ENCODE assay signal across 8 cellular contexts in genomic region chr6:6005467-6006427, GRCh38. TPM values are rescaled to one million over a fixed set of nuclear protein-coding genes. Genes with fewer than 3 reads are reported as not detected.
DNase-seq lines count a peak whose midpoint lies in the region; ATAC-seq and TF ChIP-seq lines count a peak whose summit lies in the region.

No MANE protein-coding gene starts in this region.

- CTCF ChIA-PET in activated naive CD4-positive, alpha-beta T cell treated with anti-CD3 and anti-CD28 coated beads, Interleukin-2, amount 10 ng/mL, durations not matched to agents 7 days and 5 days (lab: Charles Lee) = interaction anchor here (2.5 kb wide), 1 partner anchor 8 kb away, joined by 10 read pairs; no protein-coding TSS in a partner anchor

- H3K27ac ChIP-seq in WERI-Rb-1 = peak overlapping the region; percentile 78

- H3K27me3 ChIP-seq in WERI-Rb-1 (ENCODE audit: insufficient read depth, low read depth, severe bottlenecking) = no peaks in the 10 kb centered on the region
- H3K27me3 ChIP-seq in kidney epithelial cell (ENCODE audit: control insufficient read depth, insufficient read depth, low read length) = peaks cover 87% of the 10 kb centered on the region

- DNase-seq in activated naive CD4-positive, alpha-beta T cell treated with anti-CD3 and anti-CD28 coated beads, Interleukin-2, amount 10 ng/mL, durations not matched to agents 7 days and 5 days = no peak
- DNase-seq in activated naive CD4-positive, alpha-beta T cell (lab: John Stamatoyannopoulos, UW) = no peak
- no peak for DNase-seq in WERI-Rb-1
- no peak for DNase-seq in kidney epithelial cell (ENCODE audit: low read depth)
- DNase-seq in type B pancreatic cell (ENCODE audit: extremely low spot score, unreplicated experiment) = no peak

- H3K4me1 Mint-ChIP-seq in activated naive CD4-positive, alpha-beta T cell treated with anti-CD3 and anti-CD28 coated beads, Interleukin-2, amount 10 ng/mL, durations not matched to agents 7 days and 5 days = peaks cover 71% of the 10 kb centered on the region
- peaks cover 17% of the 10 kb centered on the region for H3K4me1 Mint-ChIP-seq in type B pancreatic cell (ENCODE audit: unreplicated experiment)

- peak overlapping the region; percentile 87 for H3K4me3 ChIP-seq in WERI-Rb-1 (ENCODE audit: low read depth, low read length)
- H3K4me3 ChIP-seq in kidney epithelial cell (ENCODE audit: low read depth, low read length) = peak overlapping the region; percentile 6

- TF ChIP-seq CTCF in WERI-Rb-1 (IDR thresholded peaks at IDR 0.05; ENCODE audit: low read depth, low read length) = no peak
- TF ChIP-seq CTCF in kidney epithelial cell (IDR thresholded peaks at IDR 0.05; ENCODE audit: insufficient read depth, low read length, poor library complexity, severe bottlenecking) = no peak
- TF ChIP-seq CTCF in type B pancreatic cell (conservative IDR thresholded peaks at IDR 0.05) = no peak

- ATAC-seq in GM19455 (IDR thresholded peaks at IDR 0.05; ENCODE audit: unreplicated experiment) (no peak), HG03521 (IDR thresholded peaks at IDR 0.05; ENCODE audit: unreplicated experiment) (no peak)
- ATAC-seq in activated CD4-positive, CD25-positive, alpha-beta regulatory T cell treated with anti-CD3 and anti-CD28 coated beads, Interleukin-2, amount 50 U/mL, for 24 hours = no peak

- H3K4me3 Mint-ChIP-seq in activated naive CD4-positive, alpha-beta T cell treated with anti-CD3 and anti-CD28 coated beads, Interleukin-2, amount 10 ng/mL, durations not matched to agents 7 days and 5 days = peak overlapping the region; percentile 75
- peak overlapping the region; percentile 85 for H3K4me3 Mint-ChIP-seq in type B pancreatic cell

- H3K36me3 Mint-ChIP-seq in activated naive CD4-positive, alpha-beta T cell treated with anti-CD3 and anti-CD28 coated beads, Interleukin-2, amount 10 ng/mL, durations not matched to agents 7 days and 5 days = peaks cover 43% of the 10 kb centered on the region
- no peaks in the 10 kb centered on the region for H3K36me3 Mint-ChIP-seq in type B pancreatic cell

- no peaks in the 10 kb centered on the region for H3K9me3 ChIP-seq in WERI-Rb-1 (ENCODE audit: severe bottlenecking)

- H3K27me3 Mint-ChIP-seq in activated naive CD4-positive, alpha-beta T cell treated with anti-CD3 and anti-CD28 coated beads, Interleukin-2, amount 10 ng/mL, durations not matched to agents 7 days and 5 days = peaks cover 99% of the 10 kb centered on the region
- peaks cover 93% of the 10 kb centered on the region for H3K27me3 Mint-ChIP-seq in type B pancreatic cell

- H3K9me3 Mint-ChIP-seq in activated naive CD4-positive, alpha-beta T cell treated with anti-CD3 and anti-CD28 coated beads, Interleukin-2, amount 10 ng/mL, durations not matched to agents 7 days and 5 days = peaks cover 3% of the 10 kb centered on the region
- H3K9me3 Mint-ChIP-seq in type B pancreatic cell = no peaks in the 10 kb centered on the region

- peaks cover 20% of the 10 kb centered on the region for H3K36me3 ChIP-seq in WERI-Rb-1
- no peaks in the 10 kb centered on the region for H3K36me3 ChIP-seq in kidney epithelial cell (ENCODE audit: control insufficient read depth, insufficient read depth, low read length)

- H3K27ac Mint-ChIP-seq in activated naive CD4-positive, alpha-beta T cell treated with anti-CD3 and anti-CD28 coated beads, Interleukin-2, amount 10 ng/mL, durations not matched to agents 7 days and 5 days = peak overlapping the region; percentile 91
- peak overlapping the region; percentile 1 for H3K27ac Mint-ChIP-seq in type B pancreatic cell

RNA-seq across cellular contexts. Expression of gene NRN1, which starts 1.0 kb away (rescaled TPM):
- total RNA-seq in kidney epithelial cell (0.34 and 3.1 TPM in 2 replicates), type B pancreatic cell (ENCODE audit: low replicate concordance) (0.48 and 6.3 TPM in 2 replicates)
